In genomic region chr2:240955306-240956101, GRCh38 we compare ENCODE assay signal across 24 cellular contexts. TPM values are rescaled to one million over a fixed set of nuclear protein-coding genes. Genes with fewer than 3 reads are reported as not detected.
DNase-seq lines count a peak whose midpoint lies in the region; ATAC-seq and TF ChIP-seq lines count a peak whose summit lies in the region.
"Had no signal": no experiment of that assay in that cellular context is flagged by ENCODE, and none has a peak within 500 bp of the region (broad histone marks: within the 10 kb centered on the region; RNA-seq: fewer than 3 reads in every experiment).

No MANE protein-coding gene starts in this region.

- TF ChIP-seq CTCF in colonic mucosa (IDR thresholded peaks at IDR 0.05) (no peak), testis (IDR thresholded peaks at IDR 0.05) (no peak)

- H3K36me3 ChIP-seq in colonic mucosa (no peaks in the 10 kb centered on the region), testis (ENCODE audit: low read depth, missing control alignments) (no peaks in the 10 kb centered on the region)
- H3K36me3 ChIP-seq: BLaER1 treated with 17β-estradiol and CSF1 and Interleukin-3, amounts not matched to agents 10 nM and 100 nM; esophagus muscularis mucosa; suprapubic skin; WERI-Rb-1 had no signal

- no peaks in the 10 kb centered on the region for H3K9me3 Mint-ChIP-seq in activated CD8-positive, alpha-beta memory T cell treated with anti-CD3 and anti-CD28 coated beads, Interleukin-2, amount 10 ng/mL, durations not matched to agents 7 days and 5 days (ENCODE audit: low read depth)
- no peaks in the 10 kb centered on the region for H3K9me3 Mint-ChIP-seq in natural killer cell treated with Interleukin-12 subunit alpha and Interleukin-12 subunit beta and Interleukin-15 and Interleukin-18, amount 100 ng/mL, for 72 hours
- H3K9me3 Mint-ChIP-seq: activated naive CD8-positive, alpha-beta T cell treated with anti-CD3 and anti-CD28 coated beads, Interleukin-2, amount 50 U/mL, for 24 hours; activated T-helper 2 cell treated with anti-CD3 and anti-CD28 coated beads, Interferon-gamma antibody, Interleukin-2, Interleukin-4, amounts not matched to agents 10 μg/mL and 5 μg/mL and 100 μg/mL, durations not matched to agents 14 hours and 24 hours and 36 hours; HFFc6; T-helper 1 cell treated with Interleukin-12 subunit alpha and Interleukin-12 subunit beta and Interleukin-4 antibody, amounts not matched to agents 30 μg/mL and 1 μg/mL, for 36 hours had no signal

- no peak overlapping the region for H3K4me3 Mint-ChIP-seq in activated CD8-positive, alpha-beta memory T cell treated with anti-CD3 and anti-CD28 coated beads, Interleukin-2, amount 10 ng/mL, durations not matched to agents 7 days and 5 days
- H3K4me3 Mint-ChIP-seq in natural killer cell treated with Interleukin-12 subunit alpha and Interleukin-12 subunit beta and Interleukin-15 and Interleukin-18, amount 100 ng/mL, for 72 hours: no peak overlapping the region
- H3K4me3 Mint-ChIP-seq: activated CD8-positive, alpha-beta T cell treated with anti-CD3 and anti-CD28 coated beads, Interleukin-2, amount 10 ng/mL, durations not matched to agents 7 days and 5 days; activated naive CD8-positive, alpha-beta T cell treated with anti-CD3 and anti-CD28 coated beads, Interleukin-2, amount 50 U/mL, for 24 hours; HFFc6; T-helper 1 cell treated with Interleukin-12 subunit alpha and Interleukin-12 subunit beta and Interleukin-4 antibody, amounts not matched to agents 30 μg/mL and 1 μg/mL, for 36 hours had no signal

- no peak overlapping the region for H3K27ac Mint-ChIP-seq in activated CD8-positive, alpha-beta memory T cell treated with anti-CD3 and anti-CD28 coated beads, Interleukin-2, amount 10 ng/mL, durations not matched to agents 7 days and 5 days
- no peak overlapping the region for H3K27ac Mint-ChIP-seq in natural killer cell treated with Interleukin-12 subunit alpha and Interleukin-12 subunit beta and Interleukin-15 and Interleukin-18, amount 100 ng/mL, for 72 hours
- H3K27ac Mint-ChIP-seq: activated CD8-positive, alpha-beta T cell treated with anti-CD3 and anti-CD28 coated beads, Interleukin-2, amount 10 ng/mL, durations not matched to agents 7 days and 5 days; activated naive CD8-positive, alpha-beta T cell treated with anti-CD3 and anti-CD28 coated beads, Interleukin-2, amount 50 U/mL, for 24 hours; activated T-helper 2 cell treated with anti-CD3 and anti-CD28 coated beads, Interferon-gamma antibody, Interleukin-2, Interleukin-4, amounts not matched to agents 10 μg/mL and 5 μg/mL and 100 μg/mL, durations not matched to agents 14 hours and 24 hours and 36 hours; HFFc6; T-helper 1 cell treated with Interleukin-12 subunit alpha and Interleukin-12 subunit beta and Interleukin-4 antibody, amounts not matched to agents 30 μg/mL and 1 μg/mL, for 36 hours had no signal

- H3K27me3 Mint-ChIP-seq in activated CD8-positive, alpha-beta memory T cell treated with anti-CD3 and anti-CD28 coated beads, Interleukin-2, amount 10 ng/mL, durations not matched to agents 7 days and 5 days: no peaks in the 10 kb centered on the region
- H3K27me3 Mint-ChIP-seq in natural killer cell treated with Interleukin-12 subunit alpha and Interleukin-12 subunit beta and Interleukin-15 and Interleukin-18, amount 100 ng/mL, for 72 hours: peaks cover 0 to 2% of the 10 kb centered on the region in 2 donors
- H3K27me3 Mint-ChIP-seq: activated naive CD8-positive, alpha-beta T cell treated with anti-CD3 and anti-CD28 coated beads, Interleukin-2, amount 50 U/mL, for 24 hours had no signal

- intact Hi-C loops in colonic mucosa (cut with DNase I) (no loop called here), testis (cut with DNase I; ENCODE audit: low total_unique reads) (no loop called here)

- DNase-seq in activated CD8-positive, alpha-beta memory T cell treated with anti-CD3 and anti-CD28 coated beads, Interleukin-2, amount 10 ng/mL, durations not matched to agents 7 days and 5 days: peak; percentile 34
- no peak for DNase-seq in activated CD8-positive, alpha-beta memory T cell treated with anti-CD3 and anti-CD28 coated beads for 24 hours
- DNase-seq in colonic mucosa (peak; percentile 14), testis (peak; percentile 14), NCI-H2107 treated with DMSO at 0.1 percent for 48 hours (lab: John Stamatoyannopoulos, UW; ENCODE audit: unreplicated experiment) (no peak)
- peak; percentile 26 for DNase-seq in natural killer cell treated with Interleukin-12 subunit alpha and Interleukin-12 subunit beta and Interleukin-15 and Interleukin-18, amount 100 ng/mL, for 72 hours (ENCODE audit: low spot score)
- DNase-seq: activated CD8-positive, alpha-beta T cell treated with anti-CD3 and anti-CD28 coated beads, Interleukin-2, amount 10 ng/mL, durations not matched to agents 7 days and 5 days; activated naive CD8-positive, alpha-beta T cell treated with anti-CD3 and anti-CD28 coated beads, Interleukin-2, amount 50 U/mL, for 24 hours; effector CD4-positive, alpha-beta T cell; HFFc6; NCI-H2029 treated with DMSO at 0.1 percent for 48 hours; NCI-H510A treated with DMSO at 0.1 percent for 48 hours; SHP77; stimulated activated CD4-positive, alpha-beta T cell treated with anti-CD3 and anti-CD28 coated beads, Interleukin-2, amount 100 ng/mL, for 24 hours had no signal

- WGBS in testis, 2 donors: 83 to 90% methylated on average over 14 to 17 of the region's 17 CpGs

- H3K27ac ChIP-seq in colonic mucosa: no peak overlapping the region
- no peak overlapping the region for H3K27ac ChIP-seq in testis
- H3K27ac ChIP-seq: BLaER1 treated with 17β-estradiol and CSF1 and Interleukin-3, amounts not matched to agents 10 nM and 100 nM; esophagus muscularis mucosa; KMS-11; suprapubic skin; WERI-Rb-1 had no signal

- H3K9ac ChIP-seq in colonic mucosa (ENCODE audit: low read depth in 2 of 2, low read length in 2 of 2): no peak overlapping the region
- H3K9ac ChIP-seq: BLaER1 treated with 17β-estradiol and CSF1 and Interleukin-3, amounts not matched to agents 10 nM and 100 nM; KMS-11 had no signal

- H3K4me3 ChIP-seq in colonic mucosa (no peak overlapping the region), testis (no peak overlapping the region)
- H3K4me3 ChIP-seq: BLaER1 treated with 17β-estradiol and CSF1 and Interleukin-3, amounts not matched to agents 10 nM and 100 nM; esophagus muscularis mucosa; suprapubic skin had no signal

- H3K4me1 ChIP-seq in colonic mucosa (no peaks in the 10 kb centered on the region), testis (peaks cover 34% of the 10 kb centered on the region)

- H3K27me3 ChIP-seq in colonic mucosa (no peaks in the 10 kb centered on the region), testis (no peaks in the 10 kb centered on the region)
- H3K27me3 ChIP-seq: BLaER1 treated with 17β-estradiol and CSF1 and Interleukin-3, amounts not matched to agents 10 nM and 100 nM had no signal

- H3K9me3 ChIP-seq in colonic mucosa: no peaks in the 10 kb centered on the region
- H3K9me3 ChIP-seq in testis: no peaks in the 10 kb centered on the region
- H3K9me3 ChIP-seq: BLaER1 treated with 17β-estradiol and CSF1 and Interleukin-3, amounts not matched to agents 10 nM and 100 nM; esophagus muscularis mucosa; suprapubic skin had no signal

- H3K36me3 Mint-ChIP-seq in activated CD8-positive, alpha-beta memory T cell treated with anti-CD3 and anti-CD28 coated beads, Interleukin-2, amount 10 ng/mL, durations not matched to agents 7 days and 5 days: no peaks in the 10 kb centered on the region
- H3K36me3 Mint-ChIP-seq in natural killer cell treated with Interleukin-12 subunit alpha and Interleukin-12 subunit beta and Interleukin-15 and Interleukin-18, amount 100 ng/mL, for 72 hours: no peaks in the 10 kb centered on the region

- H3K4me1 Mint-ChIP-seq in activated CD8-positive, alpha-beta memory T cell treated with anti-CD3 and anti-CD28 coated beads, Interleukin-2, amount 10 ng/mL, durations not matched to agents 7 days and 5 days: no peaks in the 10 kb centered on the region
- no peaks in the 10 kb centered on the region for H3K4me1 Mint-ChIP-seq in natural killer cell treated with Interleukin-12 subunit alpha and Interleukin-12 subunit beta and Interleukin-15 and Interleukin-18, amount 100 ng/mL, for 72 hours (ENCODE audit: low read depth in 2 of 2)
- H3K4me1 Mint-ChIP-seq: activated naive CD8-positive, alpha-beta T cell treated with anti-CD3 and anti-CD28 coated beads, Interleukin-2, amount 50 U/mL, for 24 hours had no signal

- ATAC-seq in activated CD8-positive, alpha-beta memory T cell treated with anti-CD3 and anti-CD28 coated beads, Interleukin-2, amount 10 ng/mL, durations not matched to agents 7 days and 5 days: no peak
- ATAC-seq in natural killer cell treated with Interleukin-12 subunit alpha and Interleukin-12 subunit beta and Interleukin-15 and Interleukin-18, amount 100 ng/mL, for 72 hours: peak in 1 of 2 donors; percentile 3
- ATAC-seq in HG02870 (IDR thresholded peaks at IDR 0.05; ENCODE audit: unreplicated experiment): no peak
- no peak for ATAC-seq in HG03378 (IDR thresholded peaks at IDR 0.05; ENCODE audit: unreplicated experiment)
- ATAC-seq: activated CD8-positive, alpha-beta T cell treated with anti-CD3 and anti-CD28 coated beads, Interleukin-2, amount 10 ng/mL, durations not matched to agents 7 days and 5 days; activated naive CD8-positive, alpha-beta T cell treated with anti-CD3 and anti-CD28 coated beads, Interleukin-2, amount 50 U/mL, for 24 hours had no signal

- CTCF ChIA-PET in activated CD8-positive, alpha-beta memory T cell treated with anti-CD3 and anti-CD28 coated beads, Interleukin-2, amount 10 ng/mL, durations not matched to agents 7 days and 5 days (lab: Charles Lee): no interaction called here

- no peak for TF ChIP-seq POLR2A in testis (IDR thresholded peaks at IDR 0.05)

RNA-seq across cellular contexts. Expression of gene SNED1, which starts 42.9 kb away (rescaled TPM):
- total RNA-seq in activated CD8-positive, alpha-beta memory T cell treated with anti-CD3 and anti-CD28 coated beads, Interleukin-2, amount 10 ng/mL, durations not matched to agents 7 days and 5 days: 1 to 10 TPM; 3.6 to 4.6 TPM
- total RNA-seq in colonic mucosa (1 to 10 TPM; 4.6 TPM), testis (100 to 1,000 TPM in 1 of 2 donors, 10 to 100 TPM in 1; 82.7 to 107 TPM)
- under 1 TPM in 1 of 2 donors, not detected in 1; 0.14 TPM for total RNA-seq in natural killer cell treated with Interleukin-12 subunit alpha and Interleukin-12 subunit beta and Interleukin-15 and Interleukin-18, amount 100 ng/mL, for 72 hours
- 15.8 TPM for polyA plus RNA-seq in testis (ENCODE audit: insufficient read depth, low read depth, low replicate concordance)

RNA-seq across cellular contexts. Expression of gene CROCC2, which starts 49.4 kb away (rescaled TPM):
- not detected for total RNA-seq in activated CD8-positive, alpha-beta memory T cell treated with anti-CD3 and anti-CD28 coated beads, Interleukin-2, amount 10 ng/mL, durations not matched to agents 7 days and 5 days
- under 1 TPM in 1 of 2 donors, not detected in 1; 0.05 TPM for total RNA-seq in colonic mucosa
- total RNA-seq in natural killer cell treated with Interleukin-12 subunit alpha and Interleukin-12 subunit beta and Interleukin-15 and Interleukin-18, amount 100 ng/mL, for 72 hours: not detected
- under 1 TPM; 0.43 to 0.55 TPM for total RNA-seq in testis
- 0.51 TPM for polyA plus RNA-seq in testis (ENCODE audit: insufficient read depth, low read depth, low replicate concordance)
- total RNA-seq: activated CD8-positive, alpha-beta T cell treated with anti-CD3 and anti-CD28 coated beads, Interleukin-2, amount 10 ng/mL, durations not matched to agents 7 days and 5 days; activated T-helper 2 cell treated with anti-CD3 and anti-CD28 coated beads, Interferon-gamma antibody, Interleukin-2, Interleukin-4, amounts not matched to agents 10 μg/mL and 5 μg/mL and 100 μg/mL, durations not matched to agents 14 hours and 24 hours and 36 hours; esophagus muscularis mucosa; HFFc6; lung microvascular endothelial cell; suprapubic skin had no signal

RNA-seq across cellular contexts. Expression of gene MAB21L4, which starts 59.5 kb away (rescaled TPM):
- not detected for total RNA-seq in activated CD8-positive, alpha-beta memory T cell treated with anti-CD3 and anti-CD28 coated beads, Interleukin-2, amount 10 ng/mL, durations not matched to agents 7 days and 5 days
- total RNA-seq in colonic mucosa (10 to 100 TPM in 1 of 2 donors, 1 to 10 TPM in 1; 6.1 to 22.2 TPM), testis (not detected)
- not detected for total RNA-seq in natural killer cell treated with Interleukin-12 subunit alpha and Interleukin-12 subunit beta and Interleukin-15 and Interleukin-18, amount 100 ng/mL, for 72 hours
- polyA plus RNA-seq in testis (ENCODE audit: insufficient read depth, low read depth, low replicate concordance): 1.1 TPM
- total RNA-seq: activated CD8-positive, alpha-beta T cell treated with anti-CD3 and anti-CD28 coated beads, Interleukin-2, amount 10 ng/mL, durations not matched to agents 7 days and 5 days; activated T-helper 2 cell treated with anti-CD3 and anti-CD28 coated beads, Interferon-gamma antibody, Interleukin-2, Interleukin-4, amounts not matched to agents 10 μg/mL and 5 μg/mL and 100 μg/mL, durations not matched to agents 14 hours and 24 hours and 36 hours; HFFc6; lung microvascular endothelial cell had no signal

Comparison
In these comparisons a context has a peak if more than half of its experiments do, and no peak if none do; other contexts are left out.
1. DNase-seq: peak in activated CD8-positive, alpha-beta memory T cell treated with anti-CD3 and anti-CD28 coated beads, Interleukin-2, amount 10 ng/mL, durations not matched to agents 7 days and 5 days (single experiment), colonic mucosa (single experiment), natural killer cell treated with Interleukin-12 subunit alpha and Interleukin-12 subunit beta and Interleukin-15 and Interleukin-18, amount 100 ng/mL, for 72 hours (single experiment) and testis (single experiment); none in activated CD8-positive, alpha-beta memory T cell treated with anti-CD3 and anti-CD28 coated beads for 24 hours (single experiment) and NCI-H2107 treated with DMSO at 0.1 percent for 48 hours (single experiment).
2. RNA of gene SNED1, which starts 42.9 kb away (total RNA-seq): 82.7 to 107 TPM in testis; 4.6 TPM in colonic mucosa, 3.6 to 4.6 TPM in activated CD8-positive, alpha-beta memory T cell treated with anti-CD3 and anti-CD28 coated beads, Interleukin-2, amount 10 ng/mL, durations not matched to agents 7 days and 5 days and 0.14 TPM in natural killer cell treated with Interleukin-12 subunit alpha and Interleukin-12 subunit beta and Interleukin-15 and Interleukin-18, amount 100 ng/mL, for 72 hours; every median in the first group is over 10 times any median in the second.
3. RNA of gene MAB21L4, which starts 59.5 kb away (total RNA-seq): 6.1 to 22.2 TPM in colonic mucosa; not detected in activated CD8-positive, alpha-beta memory T cell treated with anti-CD3 and anti-CD28 coated beads, Interleukin-2, amount 10 ng/mL, durations not matched to agents 7 days and 5 days, not detected in natural killer cell treated with Interleukin-12 subunit alpha and Interleukin-12 subunit beta and Interleukin-15 and Interleukin-18, amount 100 ng/mL, for 72 hours and not detected in testis; every median in the first group is over 4 times any median in the second.